Comparison of ENCODE assay signal across 8 cellular contexts in genomic region chr1:206583461-206584264, GRCh38. TPM values are rescaled to one million over a fixed set of nuclear protein-coding genes. Genes with fewer than 3 reads are reported as not detected.
DNase-seq lines count a peak whose midpoint lies in the region; ATAC-seq, FAIRE-seq and TF ChIP-seq lines count a peak whose summit lies in the region.

No MANE protein-coding gene starts in this region.

- H3K9ac ChIP-seq in Karpas-422 (ENCODE audit: low read length) (no peak overlapping the region), parathyroid adenoma (no peak overlapping the region)

- peak; percentile 70 to 76 for ATAC-seq in upper lobe of left lung (ENCODE audit: low FRiP score in 2 of 2)

- no peak for FAIRE-seq in frontal cortex (lab: Jason Lieb, UNC)

- 64 to 73% methylated on average over 6 of the region's 6 CpGs for WGBS in upper lobe of left lung, 2 donors

- no peaks in the 10 kb centered on the region for H3K9me3 ChIP-seq in Karpas-422 (ENCODE audit: low read length)
- no peaks in the 10 kb centered on the region for H3K9me3 ChIP-seq in parathyroid adenoma (ENCODE audit: control insufficient read depth, low read length)
- no peaks in the 10 kb centered on the region for H3K9me3 ChIP-seq in upper lobe of left lung

- TF ChIP-seq POLR2A in upper lobe of left lung (IDR thresholded peaks at IDR 0.05): no peak

- H4K20me1 ChIP-seq in Karpas-422 (ENCODE audit: insufficient read depth, low read depth, low read length): no peaks in the 10 kb centered on the region

- no peaks in the 10 kb centered on the region for H3K9me2 ChIP-seq in Karpas-422 (replicated peaks; ENCODE audit: insufficient read depth, low read length)

- no peak overlapping the region for H3K4me3 ChIP-seq in Karpas-422 (ENCODE audit: low read length)
- H3K4me3 ChIP-seq in parathyroid adenoma (ENCODE audit: low read depth, low read length): no peak overlapping the region
- H3K4me3 ChIP-seq in upper lobe of left lung: no peak overlapping the region

- H3K27me3 ChIP-seq in Karpas-422 (ENCODE audit: low read length) (no peaks in the 10 kb centered on the region), parathyroid adenoma (ENCODE audit: control insufficient read depth, insufficient read depth, low read length) (no peaks in the 10 kb centered on the region), upper lobe of left lung (no peaks in the 10 kb centered on the region)

- H2AFZ ChIP-seq in Karpas-422 (ENCODE audit: low read length) (no peak overlapping the region), parathyroid adenoma (no peak overlapping the region)

- H3K36me3 ChIP-seq in Karpas-422 (ENCODE audit: insufficient read depth, low read length): no peaks in the 10 kb centered on the region
- no peaks in the 10 kb centered on the region for H3K36me3 ChIP-seq in parathyroid adenoma (ENCODE audit: control insufficient read depth, insufficient read depth, low read length)
- peaks cover 26 to 58% (median 46%) of the 10 kb centered on the region in 4 donors for H3K36me3 ChIP-seq in upper lobe of left lung

- TF ChIP-seq EP300 in upper lobe of left lung (IDR thresholded peaks at IDR 0.05): no peak

- H3K4me2 ChIP-seq in Karpas-422 (ENCODE audit: low read depth, low read length, poor library complexity, severe bottlenecking): no peak overlapping the region
- no peak overlapping the region for H3K4me2 ChIP-seq in parathyroid adenoma (ENCODE audit: low read length)

- DNase-seq in DMS153 treated with DMSO at 0.1 percent for 48 hours (lab: John Stamatoyannopoulos, UW; ENCODE audit: unreplicated experiment) (peak; percentile 73), Karpas-422 (peak; percentile 90), SK-N-DZ (ENCODE audit: low spot score) (peak; percentile 44), frontal cortex (ENCODE audit: low spot score in 2 of 2) (peak; percentile 46 to 79), upper lobe of left lung (peak in 1 of 2 donors; percentile 76), cortex of kidney (lab: John Stamatoyannopoulos, UW) (no peak)
- DNase-seq in activated naive CD4-positive, alpha-beta T cell treated with Interleukin-2 at 50 U/mL for 16 hours: peak; percentile 87

- H3K79me2 ChIP-seq in Karpas-422 (ENCODE audit: low read length): peaks cover 21% of the 10 kb centered on the region
- H3K79me2 ChIP-seq in parathyroid adenoma: no peaks in the 10 kb centered on the region

- TF ChIP-seq CTCF in parathyroid adenoma (IDR thresholded peaks at IDR 0.05): peak; percentile 85
- peak; percentile 81 to 91 (median 88) for TF ChIP-seq CTCF in upper lobe of left lung (IDR thresholded peaks at IDR 0.05)

- H3K27ac ChIP-seq in Karpas-422 (ENCODE audit: low read length): no peak overlapping the region
- H3K27ac ChIP-seq in parathyroid adenoma: no peak overlapping the region
- H3K27ac ChIP-seq in upper lobe of left lung: peak overlapping the region; percentile 28 to 68 (median 39)

- H3K4me1 ChIP-seq in Karpas-422 (ENCODE audit: low read length) (peaks cover 21% of the 10 kb centered on the region), parathyroid adenoma (no peaks in the 10 kb centered on the region), upper lobe of left lung (peaks cover 24 to 58% (median 47%) of the 10 kb centered on the region in 4 donors)

RNA-seq across cellular contexts. Expression of gene EIF2D, which starts 28.6 kb away (rescaled TPM):
- total RNA-seq in Karpas-422 (2014; rRNA removed; shearing (Covaris generic); ENCODE audit: low replicate concordance): 51.8 and 106 TPM in 2 replicates
- polyA plus RNA-seq in SK-N-DZ (2014; cell fraction: cytosol; rRNA removed): 31.7 and 32.1 TPM in 2 replicates
- polyA plus RNA-seq in SK-N-DZ (2014; cell fraction: nucleus; rRNA removed): 79.9 and 80.6 TPM in 2 replicates
- total RNA-seq in frontal cortex: 13.9 TPM
- total RNA-seq in upper lobe of left lung: 10 to 100 TPM; 32.6 to 84.9 (median 45.4) TPM

RNA-seq across cellular contexts. Expression of gene DYRK3, which starts 51.7 kb away (rescaled TPM):
- total RNA-seq in Karpas-422 (2014; rRNA removed; shearing (Covaris generic); ENCODE audit: low replicate concordance): 0.93 and 2.4 TPM in 2 replicates
- 6.8 and 6.9 TPM in 2 replicates for polyA plus RNA-seq in SK-N-DZ (2014; cell fraction: cytosol; rRNA removed)
- 3.7 and 4.9 TPM in 2 replicates for polyA plus RNA-seq in SK-N-DZ (2014; cell fraction: nucleus; rRNA removed)
- total RNA-seq in frontal cortex: 14.7 TPM
- total RNA-seq in upper lobe of left lung: 10 to 100 TPM in 2 of 6 donors, 1 to 10 TPM in 4; 4.1 to 20.7 (median 7.0) TPM

Comparison
In these comparisons a context has a peak if more than half of its experiments do, and no peak if none do; other contexts are left out.
1. H3K27ac ChIP-seq: peak in upper lobe of left lung (4 of 4); none in Karpas-422 (single experiment) and parathyroid adenoma (single experiment).